10 cellular contexts compared by ENCODE assay signal in genomic region chr13:100129605-100130004, GRCh38. TPM values are rescaled to one million over a fixed set of nuclear protein-coding genes. Genes with fewer than 3 reads are reported as not detected.
A peak's percentile ranks its signal among the peaks of the same experiment; 100 is the strongest.
DNase-seq lines count a peak whose midpoint lies in the region; ATAC-seq and TF ChIP-seq lines count a peak whose summit lies in the region.
"Had no signal": no experiment of that assay in that cellular context is flagged by ENCODE, and none has a peak within 500 bp of the region (broad histone marks: within the 10 kb centered on the region; RNA-seq: fewer than 3 reads in every experiment).

No MANE protein-coding gene starts in this region.

- DNase-seq in AG10803 (ENCODE audit: low read depth), result peak; percentile 34
- DNase-seq in GM19240 (ENCODE audit: insufficient read length, low spot score), result peak; percentile 11
- no peak for DNase-seq in activated T-helper 2 cell treated with anti-CD3 and anti-CD28 coated beads, Interferon-gamma antibody, Interleukin-2, Interleukin-4, amounts not matched to agents 10 μg/mL and 5 μg/mL and 100 μg/mL, durations not matched to agents 14 hours and 24 hours and 36 hours (ENCODE audit: low spot score)
- DNase-seq in posterior cingulate gyrus, result no peak
- no peak for DNase-seq in occipital lobe (lab: John Stamatoyannopoulos, UW)
- no peak for DNase-seq in activated T-cell treated with anti-CD3 and anti-CD28 coated beads, Interleukin-2, amount 50 U/mL, for 48 hours
- DNase-seq in NCI-H2196 (lab: John Stamatoyannopoulos, UW; ENCODE audit: unreplicated experiment), result no peak

- no peak overlapping the region for H3K4me3 Mint-ChIP-seq in activated T-helper 2 cell treated with anti-CD3 and anti-CD28 coated beads, Interferon-gamma antibody, Interleukin-2, Interleukin-4, amounts not matched to agents 10 μg/mL and 5 μg/mL and 100 μg/mL, durations not matched to agents 14 hours and 24 hours and 36 hours (ENCODE audit: low read depth)

- ATAC-seq in HG03103 (IDR thresholded peaks at IDR 0.05; ENCODE audit: low read depth, unreplicated experiment), result peak; percentile 85

- no peak for TF ChIP-seq CTCF in AG10803 (conservative IDR thresholded peaks at IDR 0.05; ENCODE audit: low read length)

- no peak overlapping the region for H3K4me3 ChIP-seq in AG10803 (ENCODE audit: low read length)
- H3K4me3 ChIP-seq: SJSA1, skin epidermis had no signal

- H3K27me3 Mint-ChIP-seq in activated T-helper 2 cell treated with anti-CD3 and anti-CD28 coated beads, Interferon-gamma antibody, Interleukin-2, Interleukin-4, amounts not matched to agents 10 μg/mL and 5 μg/mL and 100 μg/mL, durations not matched to agents 14 hours and 24 hours and 36 hours (ENCODE audit: low read depth), result no peaks in the 10 kb centered on the region

- intact Hi-C loops in activated T-helper 2 cell treated with anti-CD3 and anti-CD28 coated beads, Interferon-gamma antibody, Interleukin-2, Interleukin-4, amounts not matched to agents 10 μg/mL and 5 μg/mL and 100 μg/mL, durations not matched to agents 14 hours and 24 hours and 36 hours (cut with micrococcal nuclease), result loop anchor here (10.0 kb wide), 1 partner anchor 75 kb away; no protein-coding TSS in a partner anchor
- intact Hi-C loops in posterior cingulate gyrus (cut with DNase I), result no loop called here

- H3K27ac Mint-ChIP-seq in activated T-helper 2 cell treated with anti-CD3 and anti-CD28 coated beads, Interferon-gamma antibody, Interleukin-2, Interleukin-4, amounts not matched to agents 10 μg/mL and 5 μg/mL and 100 μg/mL, durations not matched to agents 14 hours and 24 hours and 36 hours, result peak overlapping the region; percentile 18

- H3K4me1 Mint-ChIP-seq in activated T-helper 2 cell treated with anti-CD3 and anti-CD28 coated beads, Interferon-gamma antibody, Interleukin-2, Interleukin-4, amounts not matched to agents 10 μg/mL and 5 μg/mL and 100 μg/mL, durations not matched to agents 14 hours and 24 hours and 36 hours (ENCODE audit: low read depth), result peaks cover 26% of the 10 kb centered on the region

- H3K9me3 Mint-ChIP-seq in activated T-helper 2 cell treated with anti-CD3 and anti-CD28 coated beads, Interferon-gamma antibody, Interleukin-2, Interleukin-4, amounts not matched to agents 10 μg/mL and 5 μg/mL and 100 μg/mL, durations not matched to agents 14 hours and 24 hours and 36 hours, result no peaks in the 10 kb centered on the region

- H3K36me3 Mint-ChIP-seq in activated T-helper 2 cell treated with anti-CD3 and anti-CD28 coated beads, Interferon-gamma antibody, Interleukin-2, Interleukin-4, amounts not matched to agents 10 μg/mL and 5 μg/mL and 100 μg/mL, durations not matched to agents 14 hours and 24 hours and 36 hours (ENCODE audit: low read depth), result no peaks in the 10 kb centered on the region

RNA-seq across cellular contexts. Expression of gene PCCA, which starts 40.7 kb away (rescaled TPM):
- total RNA-seq in activated T-helper 2 cell treated with anti-CD3 and anti-CD28 coated beads, Interferon-gamma antibody, Interleukin-2, Interleukin-4, amounts not matched to agents 10 μg/mL and 5 μg/mL and 100 μg/mL, durations not matched to agents 14 hours and 24 hours and 36 hours, result 6.7 and 7.1 TPM in 2 replicates
- 200 TPM for total RNA-seq in occipital lobe

Comparison
In these comparisons a context has a peak if more than half of its experiments do, and no peak if none do; other contexts are left out.
1. DNase-seq: peak in AG10803 (single experiment) and GM19240 (single experiment); none in activated T-helper 2 cell treated with anti-CD3 and anti-CD28 coated beads, Interferon-gamma antibody, Interleukin-2, Interleukin-4, amounts not matched to agents 10 μg/mL and 5 μg/mL and 100 μg/mL, durations not matched to agents 14 hours and 24 hours and 36 hours (single experiment), posterior cingulate gyrus (0 of 10), occipital lobe (single experiment), activated T-cell treated with anti-CD3 and anti-CD28 coated beads, Interleukin-2, amount 50 U/mL, for 48 hours (0 of 2) and NCI-H2196 (single experiment).
2. RNA of gene PCCA, which starts 40.7 kb away (total RNA-seq): 200 TPM in occipital lobe (single experiment); 6.7 to 7.1 TPM in activated T-helper 2 cell treated with anti-CD3 and anti-CD28 coated beads, Interferon-gamma antibody, Interleukin-2, Interleukin-4, amounts not matched to agents 10 μg/mL and 5 μg/mL and 100 μg/mL, durations not matched to agents 14 hours and 24 hours and 36 hours; every median in the first group is over 10 times any median in the second.